Comparison of ENCODE assay signal across 17 cellular contexts in genomic region chr5:156971848-156972525, GRCh38. TPM values are rescaled to one million over a fixed set of nuclear protein-coding genes. Genes with fewer than 3 reads are reported as not detected.
DNase-seq lines count a peak whose midpoint lies in the region; ATAC-seq and TF ChIP-seq lines count a peak whose summit lies in the region.
"Had no signal": no experiment of that assay in that cellular context is flagged by ENCODE, and none has a peak within 500 bp of the region (broad histone marks: within the 10 kb centered on the region; RNA-seq: fewer than 3 reads in every experiment).

No MANE protein-coding gene starts in this region.

- CTCF ChIA-PET in OCI-LY7 (lab: Charles Lee; ENCODE audit: unreplicated experiment), result interaction anchor here (0.6 kb wide), 1 partner anchor 33 kb away, joined by 5 read pairs; no protein-coding TSS in a partner anchor

- ATAC-seq in activated naive CD4-positive, alpha-beta T cell treated with anti-CD3 and anti-CD28 coated beads, Interleukin-2, amount 50 U/mL, for 72 hours, result peak; percentile 61 to 62
- no peak for ATAC-seq in HG02588 (IDR thresholded peaks at IDR 0.05; ENCODE audit: unreplicated experiment)
- ATAC-seq: CD8-positive, alpha-beta T cell had no signal

- DNase-seq in activated naive CD4-positive, alpha-beta T cell treated with anti-CD3 and anti-CD28 coated beads, Interleukin-2, amount 50 U/mL, for 72 hours (ENCODE audit: low spot score in 2 of 2), result no peak
- no peak for DNase-seq in activated naive CD4-positive, alpha-beta T cell (lab: John Stamatoyannopoulos, UW)
- DNase-seq in OCI-LY7 (ENCODE audit: low spot score), result no peak
- DNase-seq in glomerular visceral epithelial cell (ENCODE audit: extremely low spot score), result peak; percentile 59
- DNase-seq in thyroid gland, result peak; percentile 31 to 41
- no peak for DNase-seq in activated T-cell treated with anti-CD3 and anti-CD28 coated beads, Interleukin-2, amount 50 U/mL, for 1 hour
- no peak for DNase-seq in activated CD8-positive, alpha-beta memory T cell treated with anti-CD3 and anti-CD28 coated beads, Interleukin-2, amount 50 U/mL, for 4 hours
- DNase-seq: BE2C; CD8-positive, alpha-beta T cell; H7; MM.1S; NCI-H1105; NCI-H187; NCI-H2171; RPMI8226 had no signal

- H3K4me1 ChIP-seq in OCI-LY7 (ENCODE audit: insufficient read depth, low read length, poor library complexity, severe bottlenecking) (peaks cover 55% of the 10 kb centered on the region), thyroid gland (peaks cover 12 to 22% of the 10 kb centered on the region in 2 donors)
- H3K4me1 ChIP-seq: BE2C had no signal

- WGBS in thyroid gland, 2 donors, result 54 to 75% methylated on average over 3 of the region's 3 CpGs

- H3K4me2 ChIP-seq in OCI-LY7 (ENCODE audit: low read length), result no peak overlapping the region

- H3K9me2 ChIP-seq in OCI-LY7 (ENCODE audit: insufficient read depth, low read length), result no peaks in the 10 kb centered on the region

- peak overlapping the region; percentile 0 to 21 for H3K27ac Mint-ChIP-seq in activated naive CD4-positive, alpha-beta T cell treated with anti-CD3 and anti-CD28 coated beads, Interleukin-2, amount 50 U/mL, for 72 hours
- H3K27ac Mint-ChIP-seq: CD8-positive, alpha-beta T cell had no signal

- H3K4me3 ChIP-seq in OCI-LY7 (ENCODE audit: low read depth, low read length, poor library complexity, severe bottlenecking) (no peak overlapping the region), thyroid gland (replicated peaks in 1 of 3) (no peak overlapping the region)

- no peaks in the 10 kb centered on the region for H4K20me1 ChIP-seq in OCI-LY7 (ENCODE audit: insufficient read depth, low read length)

- TF ChIP-seq POLR2A in thyroid gland (IDR thresholded peaks at IDR 0.05), result no peak

- H3K36me3 ChIP-seq in OCI-LY7 (ENCODE audit: insufficient read depth, low read length) (no peaks in the 10 kb centered on the region), thyroid gland (no peaks in the 10 kb centered on the region)
- H3K36me3 ChIP-seq: BE2C had no signal

- no peak for TF ChIP-seq CTCF in OCI-LY7 (conservative IDR thresholded peaks at IDR 0.05; ENCODE audit: low read length)
- TF ChIP-seq CTCF in thyroid gland (IDR thresholded peaks at IDR 0.05), result no peak

- no peak overlapping the region for H3K27ac ChIP-seq in OCI-LY7 (ENCODE audit: low read depth, low read length, poor library complexity, severe bottlenecking)
- peak overlapping the region; percentile 70 to 98 (median 78) for H3K27ac ChIP-seq in thyroid gland

- peaks cover 6 to 12% of the 10 kb centered on the region in 2 donors for H3K36me3 Mint-ChIP-seq in activated naive CD4-positive, alpha-beta T cell treated with anti-CD3 and anti-CD28 coated beads, Interleukin-2, amount 50 U/mL, for 72 hours

- H3K27me3 ChIP-seq in thyroid gland, result no peaks in the 10 kb centered on the region
- H3K27me3 ChIP-seq: BE2C had no signal

- H3K79me2 ChIP-seq in OCI-LY7 (ENCODE audit: insufficient read depth, low read depth, low read length), result no peaks in the 10 kb centered on the region

- peaks cover 6 to 16% of the 10 kb centered on the region in 2 donors for H3K9me3 Mint-ChIP-seq in activated naive CD4-positive, alpha-beta T cell treated with anti-CD3 and anti-CD28 coated beads, Interleukin-2, amount 50 U/mL, for 72 hours

- H2AFZ ChIP-seq in OCI-LY7 (ENCODE audit: low read length), result peak overlapping the region; percentile 59; the same call in 1 of the 2 replicates

- POLR2A ChIA-PET in OCI-LY7 (lab: Charles Lee), result interaction anchor here (0.5 to 2.5 kb wide), 8 partner anchors 20 to 190 kb away, joined by 3 to 13 read pairs (median 3); partner anchors contain the start of gene MED7

- intact Hi-C loops in OCI-LY7 (cut with micrococcal nuclease; ENCODE audit: unreplicated experiment), result no loop called here
- intact Hi-C loops in thyroid gland (cut with DNase I), result no loop called here

- no TSS peak for BruUV-seq in OCI-LY7 (replicated peaks; lab: Mats Ljungman, UMichigan)

- peaks cover 8% of the 10 kb centered on the region; the same call in 1 of the 2 replicates for H3K9me3 ChIP-seq in OCI-LY7 (ENCODE audit: low read length)
- no peaks in the 10 kb centered on the region for H3K9me3 ChIP-seq in thyroid gland
- H3K9me3 ChIP-seq: BE2C had no signal

RNA-seq across cellular contexts. Expression of gene TIMD4, which starts 9.0 kb away (rescaled TPM):
- 10 to 100 TPM in 1 of 2 donors, 1 to 10 TPM in 1; 8.4 to 12.3 TPM for total RNA-seq in activated naive CD4-positive, alpha-beta T cell treated with anti-CD3 and anti-CD28 coated beads, Interleukin-2, amount 50 U/mL, for 72 hours
- 0.82 and 1.1 TPM in 2 replicates for total RNA-seq in OCI-LY7 (2014; rRNA removed; shearing (Covaris generic))
- total RNA-seq in OCI-LY7 (2022), result 0.50 and 1.3 TPM in 2 replicates
- 1 to 10 TPM; 2.4 to 4.5 (median 3.0) TPM for total RNA-seq in thyroid gland
- total RNA-seq: H7, NCI-H460 had no signal

Comparison
In these comparisons a context has a peak if more than half of its experiments do, and no peak if none do; other contexts are left out.
1. DNase-seq: peak in glomerular visceral epithelial cell (single experiment) and thyroid gland (2 of 2); none in activated naive CD4-positive, alpha-beta T cell treated with anti-CD3 and anti-CD28 coated beads, Interleukin-2, amount 50 U/mL, for 72 hours (0 of 2), activated naive CD4-positive, alpha-beta T cell (0 of 4), OCI-LY7 (single experiment), activated T-cell treated with anti-CD3 and anti-CD28 coated beads, Interleukin-2, amount 50 U/mL, for 1 hour (single experiment) and activated CD8-positive, alpha-beta memory T cell treated with anti-CD3 and anti-CD28 coated beads, Interleukin-2, amount 50 U/mL, for 4 hours (single experiment).